Comparison of ENCODE assay signal across 20 cellular contexts in genomic region chr9:123456011-123456410, GRCh38.
"Had no signal": no experiment of that assay in that cellular context is flagged by ENCODE, and none has a peak within 500 bp of the region (broad histone marks: within the 10 kb centered on the region; RNA-seq: fewer than 3 reads in every experiment).

No MANE protein-coding gene starts in this region.

- H3K9me3 ChIP-seq: esophagus squamous epithelium, gastroesophageal sphincter, tibial artery had no signal

- H3K27ac Mint-ChIP-seq: dendritic cell treated with granulocyte-macrophage colony-stimulating factor and Interleukin-4, amounts not matched to agents 40 ng/mL and 50 ng/mL, for 4 days; effector memory CD8-positive, alpha-beta T cell; natural killer cell; stimulated activated memory B cell treated with anti-CD40 and anti-IgM and Interleukin-4, amounts not matched to agents 10 μg/mL and 1 μg/mL and 100 μg/mL, for 72 hours; stimulated activated naive CD8-positive, alpha-beta T cell treated with anti-CD3 and anti-CD28 coated beads, Interleukin-15, Interleukin-2, amounts not matched to agents 100 ng/mL and 50 ng/mL, for 24 hours had no signal

- DNase-seq: central memory CD4-positive, alpha-beta T cell; effector memory CD8-positive, alpha-beta T cell; esophagus squamous epithelium; foreskin fibroblast; kidney; left cardiac atrium; left ventricle myocardium superior; mesenchymal stem cell; natural killer cell; posterior cingulate gyrus; stimulated activated CD4-positive, alpha-beta T cell treated with anti-CD3 and anti-CD28 coated beads, Interleukin-4, amount 100 ng/mL, for 24 hours had no signal

- H3K27me3 Mint-ChIP-seq: dendritic cell treated with granulocyte-macrophage colony-stimulating factor and Interleukin-4, amounts not matched to agents 40 ng/mL and 50 ng/mL, for 4 days; effector memory CD8-positive, alpha-beta T cell; stimulated activated memory B cell treated with anti-CD40 and anti-IgM and Interleukin-4, amounts not matched to agents 10 μg/mL and 1 μg/mL and 100 μg/mL, for 72 hours; stimulated activated naive CD8-positive, alpha-beta T cell treated with anti-CD3 and anti-CD28 coated beads, Interleukin-15, Interleukin-2, amounts not matched to agents 100 ng/mL and 50 ng/mL, for 24 hours had no signal

- H3K4me1 Mint-ChIP-seq: natural killer cell; stimulated activated memory B cell treated with anti-CD40 and anti-IgM and Interleukin-4, amounts not matched to agents 10 μg/mL and 1 μg/mL and 100 μg/mL, for 72 hours had no signal

- H3K36me3 Mint-ChIP-seq: natural killer cell had no signal

- ATAC-seq: effector memory CD8-positive, alpha-beta T cell; gastroesophageal sphincter; left cardiac atrium; left ventricle myocardium superior; natural killer cell; stimulated activated memory B cell treated with anti-CD40 and anti-IgM and Interleukin-4, amounts not matched to agents 10 μg/mL and 1 μg/mL and 100 μg/mL, for 72 hours had no signal

- H3K27ac ChIP-seq: epithelial cell of prostate, esophagus squamous epithelium, gastroesophageal sphincter, tibial artery had no signal

- H3K4me3 ChIP-seq: esophagus squamous epithelium, gastroesophageal sphincter, lung, smooth muscle cell, tibial artery had no signal

- H3K27me3 ChIP-seq: esophagus squamous epithelium, gastroesophageal sphincter, tibial artery had no signal

- H3K4me1 ChIP-seq: esophagus squamous epithelium, tibial artery had no signal

- H3K9me3 Mint-ChIP-seq: dendritic cell treated with granulocyte-macrophage colony-stimulating factor and Interleukin-4, amounts not matched to agents 40 ng/mL and 50 ng/mL, for 4 days; effector memory CD8-positive, alpha-beta T cell; natural killer cell; neural crest cell; stimulated activated memory B cell treated with anti-CD40 and anti-IgM and Interleukin-4, amounts not matched to agents 10 μg/mL and 1 μg/mL and 100 μg/mL, for 72 hours; stimulated activated naive CD8-positive, alpha-beta T cell treated with anti-CD3 and anti-CD28 coated beads, Interleukin-15, Interleukin-2, amounts not matched to agents 100 ng/mL and 50 ng/mL, for 24 hours had no signal

- H3K4me3 Mint-ChIP-seq: dendritic cell treated with granulocyte-macrophage colony-stimulating factor and Interleukin-4, amounts not matched to agents 40 ng/mL and 50 ng/mL, for 4 days; effector memory CD8-positive, alpha-beta T cell; natural killer cell; neural crest cell; stimulated activated memory B cell treated with anti-CD40 and anti-IgM and Interleukin-4, amounts not matched to agents 10 μg/mL and 1 μg/mL and 100 μg/mL, for 72 hours; stimulated activated naive CD8-positive, alpha-beta T cell treated with anti-CD3 and anti-CD28 coated beads, Interleukin-15, Interleukin-2, amounts not matched to agents 100 ng/mL and 50 ng/mL, for 24 hours had no signal
